Comparison of ENCODE assay signal across 25 cellular contexts in genomic region chr19:47520839-47521238, GRCh38. TPM values are rescaled to one million over a fixed set of nuclear protein-coding genes. Genes with fewer than 3 reads are reported as not detected.
"Had no signal": no experiment of that assay in that cellular context is flagged by ENCODE, and none has a peak within 500 bp of the region (broad histone marks: within the 10 kb centered on the region; RNA-seq: fewer than 3 reads in every experiment).

No MANE protein-coding gene starts in this region.

- FAIRE-seq: RCC 7860 had no signal

- DNase-seq: IMR-90, Kasumi-1, MM.1S, NCI-H1092 treated with DMSO at 0.1 percent for 48 hours, NCI-H1436, NCI-H187, NCI-H2029, NCI-H2081 treated with DMSO at 0.1 percent for 48 hours, NCI-H2171, NCI-H226, NCI-H446, NCI-H510A, NCI-H524 treated with DMSO at 0.1 percent for 48 hours, NCI-H69, NCI-H774, RPMI8226, SHP77, SK-N-SH, SW 1271, T-cell had no signal

- H3K27ac ChIP-seq: HL-60, KMS-11 had no signal

- H3K9ac ChIP-seq: KMS-11, SK-N-SH had no signal

- H3K9me3 ChIP-seq: SK-N-SH had no signal

- H3K4me2 ChIP-seq: KMS-11, SK-N-SH had no signal

- ATAC-seq: T-cell had no signal

RNA-seq across cellular contexts. Expression of gene SLC8A2, which starts 49.1 kb away (rescaled TPM):
- total RNA-seq: IMR-90, M059J, T-cell had no signal

RNA-seq across cellular contexts. Expression of gene ZNF541, which starts 52.1 kb away (rescaled TPM):
- total RNA-seq: IMR-90, SK-MEL-5 had no signal
- polyA plus RNA-seq: IMR-90 had no signal
